8 cellular contexts compared by ENCODE assay signal in genomic region chr17:40123811-40124114, GRCh38. TPM values are rescaled to one million over a fixed set of nuclear protein-coding genes. Genes with fewer than 3 reads are reported as not detected.
DNase-seq lines count a peak whose midpoint lies in the region; ATAC-seq and TF ChIP-seq lines count a peak whose summit lies in the region.

No MANE protein-coding gene starts in this region.

- in situ Hi-C loops in astrocyte of the spinal cord (cut with HindIII; ENCODE audit: low sequenced_read_pairs), result no loop called here

- H3K4me1 Mint-ChIP-seq in activated CD4-positive, alpha-beta T cell treated with anti-CD3 and anti-CD28 coated beads, Interleukin-2, amount 10 ng/mL, durations not matched to agents 7 days and 5 days, result peaks cover 40% of the 10 kb centered on the region

- intact Hi-C loops in lower leg skin (cut with DNase I; ENCODE audit: low total_unique reads), result no loop called here

- H3K36me3 ChIP-seq in thymus (ENCODE audit: control insufficient read depth, insufficient read depth), result peaks cover 13% of the 10 kb centered on the region

- POLR2A ChIA-PET in activated CD4-positive, alpha-beta T cell treated with anti-CD3 and anti-CD28 coated beads, Interleukin-2, amount 10 ng/mL, durations not matched to agents 7 days and 5 days (lab: Charles Lee), result interaction anchor here (0.5 to 1.6 kb wide), 2 partner anchors 10 to 20 kb away, joined by 3 to 6 read pairs; no protein-coding TSS in a partner anchor

- CTCF ChIA-PET in activated CD4-positive, alpha-beta T cell treated with anti-CD3 and anti-CD28 coated beads, Interleukin-2, amount 10 ng/mL, durations not matched to agents 7 days and 5 days (lab: Charles Lee), result interaction anchor here (0.7 to 5.6 kb wide), 10 partner anchors 9 to 1198 kb away, joined by 3 to 61 read pairs (median 4); no protein-coding TSS in a partner anchor

- H3K9me3 ChIP-seq in thymus (ENCODE audit: control insufficient read depth), result no peaks in the 10 kb centered on the region

- no peak for DNase-seq in activated CD4-positive, alpha-beta T cell treated with anti-CD3 and anti-CD28 coated beads, Interleukin-2, amount 10 ng/mL, durations not matched to agents 7 days and 5 days
- no peak for DNase-seq in activated CD4-positive, alpha-beta T cell treated with anti-CD3 and anti-CD28 coated beads, Interleukin-2, amount 50 U/mL, for 48 hours
- DNase-seq in astrocyte of the spinal cord (ENCODE audit: low read depth, low spot score), result no peak
- no peak for DNase-seq in lower leg skin (ENCODE audit: low spot score in 2 of 2)
- no peak for DNase-seq in NCI-H187 (lab: John Stamatoyannopoulos, UW)
- DNase-seq in cerebellum (ENCODE audit: low spot score), result no peak

- peaks cover 32% of the 10 kb centered on the region for H3K36me3 Mint-ChIP-seq in activated CD4-positive, alpha-beta T cell treated with anti-CD3 and anti-CD28 coated beads, Interleukin-2, amount 10 ng/mL, durations not matched to agents 7 days and 5 days (ENCODE audit: low read depth)

- peak overlapping the region; percentile 93 for H3K27ac Mint-ChIP-seq in activated CD4-positive, alpha-beta T cell treated with anti-CD3 and anti-CD28 coated beads, Interleukin-2, amount 10 ng/mL, durations not matched to agents 7 days and 5 days

- TF ChIP-seq POLR2A in lower leg skin (IDR thresholded peaks at IDR 0.05), result no peak

- no peaks in the 10 kb centered on the region for H3K27me3 Mint-ChIP-seq in activated CD4-positive, alpha-beta T cell treated with anti-CD3 and anti-CD28 coated beads, Interleukin-2, amount 10 ng/mL, durations not matched to agents 7 days and 5 days

- H3K4me3 ChIP-seq in astrocyte of the spinal cord (ENCODE audit: low read depth, low read length), result peak overlapping the region; percentile 88
- peak overlapping the region; percentile 89 for H3K4me3 ChIP-seq in lower leg skin (ENCODE audit: low read depth, poor library complexity, severe bottlenecking)
- H3K4me3 ChIP-seq in thymus (ENCODE audit: low read length), result peak overlapping the region; percentile 83

- H3K4me1 ChIP-seq in thymus (ENCODE audit: control insufficient read depth, insufficient read depth, low read length), result peaks cover 9% of the 10 kb centered on the region

- peak overlapping the region; percentile 98 for H3K4me3 Mint-ChIP-seq in activated CD4-positive, alpha-beta T cell treated with anti-CD3 and anti-CD28 coated beads, Interleukin-2, amount 10 ng/mL, durations not matched to agents 7 days and 5 days

- ATAC-seq in HG03095 (IDR thresholded peaks at IDR 0.05; ENCODE audit: unreplicated experiment), result no peak

- no peaks in the 10 kb centered on the region for H3K9me3 Mint-ChIP-seq in activated CD4-positive, alpha-beta T cell treated with anti-CD3 and anti-CD28 coated beads, Interleukin-2, amount 10 ng/mL, durations not matched to agents 7 days and 5 days

- H3K27me3 ChIP-seq in thymus (ENCODE audit: control insufficient read depth, insufficient read depth), result no peaks in the 10 kb centered on the region

- TF ChIP-seq CTCF in astrocyte of the spinal cord (IDR thresholded peaks at IDR 0.05; ENCODE audit: low read depth, low read length) (no peak), lower leg skin (IDR thresholded peaks at IDR 0.05) (no peak)

- WGBS in lower leg skin, 2 donors, result 0% methylated on average over 2 of the region's 2 CpGs
- under 1% methylated on average over 2 of the region's 2 CpGs for WGBS in thymus

- H3K27ac ChIP-seq in thymus (ENCODE audit: low read depth), result peak overlapping the region; percentile 86

RNA-seq across cellular contexts. Expression of gene MSL1, which starts 2.0 kb away (rescaled TPM):
- total RNA-seq in activated CD4-positive, alpha-beta T cell treated with anti-CD3 and anti-CD28 coated beads, Interleukin-2, amount 10 ng/mL, durations not matched to agents 7 days and 5 days, result 10 to 100 TPM; 95.4 to 97.1 TPM
- total RNA-seq in lower leg skin, result 100 to 1,000 TPM in 1 of 4 donors, 10 to 100 TPM in 3; 70.6 to 117 (median 82.4) TPM
- polyA plus RNA-seq in thymus, result 126 TPM
- 84.8 TPM for total RNA-seq in cerebellum

RNA-seq across cellular contexts. Expression of gene CASC3, which starts 16.6 kb away (rescaled TPM):
- total RNA-seq in activated CD4-positive, alpha-beta T cell treated with anti-CD3 and anti-CD28 coated beads, Interleukin-2, amount 10 ng/mL, durations not matched to agents 7 days and 5 days, result 10 to 100 TPM; 84.8 to 89.2 TPM
- total RNA-seq in lower leg skin, result 10 to 100 TPM; 32.3 to 58.1 (median 53.0) TPM
- polyA plus RNA-seq in thymus, result 38.3 TPM
- total RNA-seq in cerebellum, result 58.4 TPM

RNA-seq across cellular contexts. Expression of gene NR1D1, which starts 23.4 kb away (rescaled TPM):
- total RNA-seq in activated CD4-positive, alpha-beta T cell treated with anti-CD3 and anti-CD28 coated beads, Interleukin-2, amount 10 ng/mL, durations not matched to agents 7 days and 5 days, result 1 to 10 TPM; 5.5 to 5.8 TPM
- total RNA-seq in lower leg skin (100 to 1,000 TPM; 111 to 194 (median 148) TPM), cerebellum (0.54 TPM)
- 3.2 TPM for polyA plus RNA-seq in thymus

RNA-seq across cellular contexts. Expression of gene RAPGEFL1, which starts 53.5 kb away (rescaled TPM):
- total RNA-seq in activated CD4-positive, alpha-beta T cell treated with anti-CD3 and anti-CD28 coated beads, Interleukin-2, amount 10 ng/mL, durations not matched to agents 7 days and 5 days, result 1 to 10 TPM; 4.0 to 5.1 TPM
- 100 to 1,000 TPM; 273 to 467 (median 316) TPM for total RNA-seq in lower leg skin
- 17.4 TPM for polyA plus RNA-seq in thymus
- 15.3 TPM for total RNA-seq in cerebellum

Comparison
In these comparisons a context has a peak if more than half of its experiments do, and no peak if none do; other contexts are left out.
1. RNA of gene NR1D1, which starts 23.4 kb away (total RNA-seq): 111 to 194 TPM in lower leg skin; 5.5 to 5.8 TPM in activated CD4-positive, alpha-beta T cell treated with anti-CD3 and anti-CD28 coated beads, Interleukin-2, amount 10 ng/mL, durations not matched to agents 7 days and 5 days and 0.54 TPM in cerebellum (single experiment); every median in the first group is over 10 times any median in the second.
2. Peak in every context shown above with its lines, with median percentiles within 50 percentile points of each other: H3K4me3 ChIP-seq.